Comparison of ENCODE assay signal across 2 cellular contexts in the genomic region with DNA sequence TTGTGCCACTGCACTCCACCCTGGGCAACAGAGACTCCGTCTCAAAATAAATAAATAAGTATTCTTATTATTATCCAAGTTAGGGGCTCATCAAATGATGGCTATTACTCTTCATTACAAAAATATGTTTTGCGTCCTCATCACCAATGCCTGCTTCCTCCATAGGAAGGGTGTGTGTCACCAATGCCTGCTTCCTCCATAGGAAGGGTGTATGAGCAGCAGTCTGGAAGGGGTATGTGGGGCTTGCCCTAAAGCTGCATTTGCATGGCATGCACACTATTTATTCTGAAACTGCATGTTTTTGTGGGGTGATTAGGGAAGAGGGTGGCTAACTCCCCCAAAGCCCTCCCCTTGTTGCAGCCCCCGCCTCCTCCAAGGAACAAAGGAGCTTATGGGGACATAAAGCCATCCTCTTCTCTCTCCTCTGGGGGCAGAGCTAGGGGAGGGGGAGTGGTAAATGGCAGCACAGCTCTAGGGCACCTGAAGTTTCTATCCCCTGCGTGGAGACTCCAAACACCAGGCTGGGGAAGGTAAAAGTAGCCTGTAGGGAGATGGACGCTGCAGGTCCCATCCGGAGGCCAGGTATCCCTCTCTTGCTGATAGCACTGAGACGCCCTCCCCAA.
TF ChIP-seq lines count a peak whose summit lies in the region.

No MANE protein-coding gene starts in this region.

TF ChIP-seq in HCT116, 20 proteins besides CTCF, POLR2A, EP300 and RAD21 (continued from another document):
- no peak for TF ChIP-seq REST (IDR thresholded peaks at IDR 0.05; ENCODE audit: low read depth)
- no peak for TF ChIP-seq CBX3 (IDR thresholded peaks at IDR 0.05; ENCODE audit: low read depth)

TF ChIP-seq in WTC11, 78 proteins besides CTCF, POLR2A, EP300 and RAD21 (continued from another document):
- TF ChIP-seq ZNF512 (CRISPR knock-in tag; IDR thresholded peaks at IDR 0.05; ENCODE audit: borderline replicate concordance): no peak
- TF ChIP-seq PRDM15 (CRISPR knock-in tag; IDR thresholded peaks at IDR 0.05): peak; percentile 89
